Comparison of ENCODE assay signal across 8 cellular contexts in the genomic region with DNA sequence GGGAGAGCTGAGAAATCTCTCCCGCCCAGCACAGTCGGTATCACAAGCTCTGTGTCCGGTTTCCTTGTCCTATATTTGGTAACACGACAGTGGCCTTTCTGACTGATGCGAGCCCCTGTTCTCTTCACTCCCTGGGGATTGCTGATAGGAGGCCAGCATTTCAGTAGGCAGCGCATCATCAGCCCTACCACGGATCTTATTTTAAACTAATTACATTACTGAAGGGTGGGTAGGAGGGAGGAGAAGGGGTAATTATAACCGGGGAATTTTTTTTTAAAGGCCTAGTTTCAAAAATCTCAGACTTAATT.
DNase-seq lines count a peak whose midpoint lies in the region; ATAC-seq and TF ChIP-seq lines count a peak whose summit lies in the region.

No MANE protein-coding gene starts in this region.

- 60 to 65% methylated on average over 1 to 8 of the region's 8 CpGs for WGBS in transverse colon (ENCODE audit: low coverage in 1 of 2), 2 donors

- TF ChIP-seq POLR2A in transverse colon (IDR thresholded peaks at IDR 0.05), result no peak

- in situ Hi-C loops in transverse colon (cut with MboI; ENCODE audit: low pct_ligation_motif_present in 1 of 4, low pct_unique_long_range_greater_than_20kb in 1 of 4, low sequenced_read_pairs in 3 of 4), result loop anchor here in 3 of 4 donors (5.0 to 25.0 kb wide), 3 partner anchors 274 to 559 kb away; no protein-coding TSS in a partner anchor

- H3K36me3 Mint-ChIP-seq in activated naive CD8-positive, alpha-beta T cell, result no peaks in the 10 kb centered on the region
- H3K36me3 Mint-ChIP-seq in activated naive CD8-positive, alpha-beta T cell treated with anti-CD3 and anti-CD28 coated beads, Interleukin-2, amount 50 U/mL, for 24 hours (ENCODE audit: low read depth), result no peaks in the 10 kb centered on the region
- no peaks in the 10 kb centered on the region for H3K36me3 Mint-ChIP-seq in naive B cell

- peak overlapping the region; percentile 80 for H3K4me3 Mint-ChIP-seq in activated naive CD8-positive, alpha-beta T cell
- no peak overlapping the region for H3K4me3 Mint-ChIP-seq in activated naive CD8-positive, alpha-beta T cell treated with anti-CD3 and anti-CD28 coated beads, Interleukin-2, amount 50 U/mL, for 24 hours
- H3K4me3 Mint-ChIP-seq in naive B cell, result peak overlapping the region in 4 of 8 donors; percentile 35 to 80 (median 73)

- DNase-seq in activated naive CD8-positive, alpha-beta T cell treated with anti-CD3 and anti-CD28 coated beads, Interleukin-2, amount 50 U/mL, for 24 hours, result no peak
- DNase-seq in naive B cell (no peak), transverse colon (no peak), iPS-NIHi7 (ENCODE audit: extremely low spot score) (no peak)

- H3K27ac ChIP-seq in angular gyrus (ENCODE audit: low read depth, low read length) (peak overlapping the region; percentile 2), transverse colon (peak overlapping the region in 3 of 4 donors; percentile 52 to 72 (median 72))

- ATAC-seq in activated naive CD8-positive, alpha-beta T cell treated with anti-CD3 and anti-CD28 coated beads, Interleukin-2, amount 50 U/mL, for 24 hours, result no peak
- ATAC-seq in naive B cell (ENCODE audit: low read depth in 2 of 2) (no peak), HG02642 (IDR thresholded peaks at IDR 0.05; ENCODE audit: poor library complexity, unreplicated experiment) (no peak), GM19351 (IDR thresholded peaks at IDR 0.05; ENCODE audit: unreplicated experiment) (no peak)

- H3K27me3 Mint-ChIP-seq in activated naive CD8-positive, alpha-beta T cell, result no peaks in the 10 kb centered on the region
- peaks cover 1% of the 10 kb centered on the region for H3K27me3 Mint-ChIP-seq in activated naive CD8-positive, alpha-beta T cell treated with anti-CD3 and anti-CD28 coated beads, Interleukin-2, amount 50 U/mL, for 24 hours
- H3K27me3 Mint-ChIP-seq in naive B cell, result peaks cover 0 to 3% (median 2%) of the 10 kb centered on the region in 3 donors

- H3K36me3 ChIP-seq in transverse colon, result no peaks in the 10 kb centered on the region

- H3K27me3 ChIP-seq in transverse colon, result no peaks in the 10 kb centered on the region

- no peak for TF ChIP-seq CTCF in transverse colon (IDR thresholded peaks at IDR 0.05)

- H3K27ac Mint-ChIP-seq in activated naive CD8-positive, alpha-beta T cell, result peak overlapping the region; percentile 100
- H3K27ac Mint-ChIP-seq in activated naive CD8-positive, alpha-beta T cell treated with anti-CD3 and anti-CD28 coated beads, Interleukin-2, amount 50 U/mL, for 24 hours, result no peak overlapping the region
- peak overlapping the region in 4 of 6 donors; percentile 5 to 86 (median 60) for H3K27ac Mint-ChIP-seq in naive B cell

- H3K9me3 ChIP-seq in transverse colon, result no peaks in the 10 kb centered on the region

- intact Hi-C loops in transverse colon (cut with DNase I; ENCODE audit: low total_unique reads), result loop anchor here (5.0 to 10.0 kb wide), 2 partner anchors 174 to 276 kb away; no protein-coding TSS in a partner anchor

- no peak overlapping the region for H3K4me3 ChIP-seq in transverse colon

- H3K4me1 Mint-ChIP-seq in activated naive CD8-positive, alpha-beta T cell (ENCODE audit: low read depth), result peaks cover 61% of the 10 kb centered on the region
- peaks cover 57% of the 10 kb centered on the region for H3K4me1 Mint-ChIP-seq in activated naive CD8-positive, alpha-beta T cell treated with anti-CD3 and anti-CD28 coated beads, Interleukin-2, amount 50 U/mL, for 24 hours
- H3K4me1 Mint-ChIP-seq in naive B cell, result peaks cover 18 to 37% (median 26%) of the 10 kb centered on the region in 3 donors

- peaks cover 10 to 38% (median 23%) of the 10 kb centered on the region in 4 donors for H3K4me1 ChIP-seq in transverse colon

- H3K9me3 Mint-ChIP-seq in activated naive CD8-positive, alpha-beta T cell (ENCODE audit: low read depth), result no peaks in the 10 kb centered on the region
- no peaks in the 10 kb centered on the region for H3K9me3 Mint-ChIP-seq in activated naive CD8-positive, alpha-beta T cell treated with anti-CD3 and anti-CD28 coated beads, Interleukin-2, amount 50 U/mL, for 24 hours
- H3K9me3 Mint-ChIP-seq in naive B cell, result peaks cover 0 to 2% (median 0%) of the 10 kb centered on the region in 7 donors

- no peak for TF ChIP-seq EP300 in transverse colon (IDR thresholded peaks at IDR 0.05; ENCODE audit: low read depth)
